17 cellular contexts compared by ENCODE assay signal in the genomic region with DNA sequence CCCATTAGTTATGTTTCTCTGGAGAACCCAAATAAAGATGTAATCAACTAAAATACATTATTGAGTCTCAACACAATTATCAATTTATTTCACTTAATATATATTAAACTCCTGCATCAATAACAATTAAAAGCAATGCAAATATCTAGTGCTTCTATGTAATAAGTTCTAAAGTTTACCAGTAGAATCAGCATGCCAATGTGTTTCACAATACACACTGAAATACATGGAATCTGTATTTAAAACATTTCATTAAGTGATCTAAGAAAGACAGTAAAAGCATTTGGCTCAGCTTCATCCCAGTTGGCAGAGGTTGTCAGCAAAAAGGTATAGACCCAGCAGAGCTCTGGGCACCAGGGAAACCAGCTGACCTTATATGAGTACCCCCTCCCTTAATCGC.
"Had no signal": no experiment of that assay in that cellular context is flagged by ENCODE, and none has a peak within 500 bp of the region (broad histone marks: within the 10 kb centered on the region; RNA-seq: fewer than 3 reads in every experiment).

No MANE protein-coding gene starts in this region.

- H3K4me3 ChIP-seq: colonic mucosa, lower lobe of right lung, prostate gland, right atrium auricular region, skin epidermis, suprapubic skin had no signal

- DNase-seq: activated CD4-positive, alpha-beta T cell treated with anti-CD3 and anti-CD28 coated beads, Interleukin-2, amount 50 U/mL, for 48 hours; activated gamma-delta T cell treated with Interleukin-2 at 50 U/mL for 16 hours; activated T-cell treated with anti-CD3 and anti-CD28 coated beads for 4 hours; amygdala; foreskin keratinocyte; glutamatergic neuron; hippocampal formation; islet precursor cell; lower lobe of right lung; naive thymus-derived CD8-positive, alpha-beta T cell; T-helper 2 cell had no signal

- H3K27ac ChIP-seq: colonic mucosa, foreskin keratinocyte, lower lobe of right lung, prostate gland, skin epidermis, suprapubic skin had no signal

- ATAC-seq: foreskin keratinocyte; left colon; naive thymus-derived CD8-positive, alpha-beta T cell had no signal

- H3K36me3 ChIP-seq: colonic mucosa, lower lobe of right lung, prostate gland, right atrium auricular region, suprapubic skin had no signal

- H3K9me3 ChIP-seq: colonic mucosa, lower lobe of right lung, prostate gland, right atrium auricular region, suprapubic skin had no signal

- H3K4me1 ChIP-seq: colonic mucosa, foreskin keratinocyte, prostate gland had no signal

- H3K27me3 ChIP-seq: foreskin keratinocyte, right atrium auricular region, suprapubic skin had no signal
